10 cellular contexts compared by ENCODE assay signal in the genomic region with DNA sequence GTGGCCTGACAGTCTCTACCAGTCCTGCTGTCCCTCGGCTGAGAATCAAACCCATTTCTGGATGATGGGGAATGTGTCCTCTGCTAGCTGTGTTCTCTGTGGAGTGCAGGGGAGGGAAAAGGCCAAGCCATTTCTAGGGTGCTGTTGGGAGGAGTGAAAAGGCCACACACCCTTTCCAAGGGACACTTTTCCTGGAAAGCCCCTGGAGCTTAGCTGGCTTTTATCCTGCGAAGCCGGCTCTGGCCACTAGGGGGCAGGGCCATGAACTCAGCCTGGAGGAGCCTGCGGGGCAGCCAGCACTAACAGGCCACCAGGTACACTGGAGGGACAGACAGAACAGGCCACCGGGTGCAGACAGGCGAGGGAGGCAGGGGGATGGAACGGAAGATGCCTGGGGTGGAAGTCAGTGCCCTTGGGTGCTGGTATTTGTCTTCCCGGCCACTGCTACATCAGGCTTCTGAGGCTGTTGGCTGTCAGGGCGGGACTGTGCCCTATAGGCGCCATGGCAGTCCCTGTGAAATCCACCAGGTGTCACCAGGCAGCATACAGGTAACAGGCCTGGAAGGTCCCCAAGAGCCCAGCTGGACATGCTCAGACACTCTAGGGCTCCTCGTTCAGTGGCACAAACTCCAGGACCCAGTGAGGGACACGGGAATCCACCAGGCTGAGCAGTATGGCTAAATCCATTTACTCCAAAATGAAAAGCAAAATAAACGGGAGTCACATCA. TPM values are rescaled to one million over a fixed set of nuclear protein-coding genes. Genes with fewer than 3 reads are reported as not detected.
DNase-seq lines count a peak whose midpoint lies in the region; ATAC-seq, FAIRE-seq and TF ChIP-seq lines count a peak whose summit lies in the region.
"Not testable (repeated sequence)": the region's sequence is repeated elsewhere in the genome, so short reads cannot be mapped to it uniquely, and the experiment has no call there.
"Had no signal": no experiment of that assay in that cellular context is flagged by ENCODE, and none has a peak within 500 bp of the region (broad histone marks: within the 10 kb centered on the region; RNA-seq: fewer than 3 reads in every experiment).

No MANE protein-coding gene starts in this region.

- WGBS in K562 (ENCODE audit: insufficient coverage, low coverage, missing lambda C conversion rate): 10% methylated on average over 5 of the region's 13 CpGs

- CTCF ChIA-PET in K562 (lab: Yijun Ruan, JAX; ENCODE audit: low intra/inter-chr PET ratio): interaction anchor here (0.9 kb wide), 1 partner anchor 93 kb away, joined by 3 read pairs; no protein-coding TSS in a partner anchor

- H3K27me3 Mint-ChIP-seq in CD14-positive monocyte (ENCODE audit: low read depth in 3 of 3): not testable (repeated sequence)

- not testable (repeated sequence) for H3K4me3 ChIP-seq in OCI-LY1 (ENCODE audit: low read depth, low read length, poor library complexity, severe bottlenecking); K562; parathyroid adenoma (ENCODE audit: low read depth, low read length)

- not testable (repeated sequence) for TF ChIP-seq RAD21 in K562 (CRISPR knock-in tag; conservative IDR thresholded peaks at IDR 0.05 in 1 of 2, IDR thresholded peaks at IDR 0.05 in 1 of 2)

- not testable (repeated sequence) for H2AFZ ChIP-seq in OCI-LY1 (ENCODE audit: low read length); K562 (ENCODE audit: low read depth, low read length); parathyroid adenoma

- not testable (repeated sequence) for H3F3A ChIP-seq in OCI-LY1 (ENCODE audit: insufficient read depth, low read length)

- not testable (repeated sequence) for H3K4me3 Mint-ChIP-seq in CD14-positive monocyte

- H3K9me3 Mint-ChIP-seq in CD14-positive monocyte: not testable (repeated sequence)

- TF ChIP-seq EP300 in K562 (IDR thresholded peaks at IDR 0.05; ENCODE audit: low read length): not testable (repeated sequence)

- H4K20me1 ChIP-seq in OCI-LY1 (ENCODE audit: insufficient read depth, low read length); K562 (replicated peaks; ENCODE audit: control insufficient read depth, insufficient read depth, low read length): not testable (repeated sequence)

- not testable (repeated sequence) for TF ChIP-seq POLR2A in K562 (conservative IDR thresholded peaks at IDR 0.05)

- H3K36me3 ChIP-seq in OCI-LY1 (ENCODE audit: insufficient read depth, low read length); K562 (ENCODE audit: control insufficient read depth, insufficient read depth, low read length); parathyroid adenoma (ENCODE audit: control insufficient read depth, insufficient read depth, low read length): not testable (repeated sequence)

- not testable (repeated sequence) for BruUV-seq in K562 (replicated peaks; lab: Mats Ljungman, UMichigan)

- not testable (repeated sequence) for H3K9me2 ChIP-seq in OCI-LY1 (ENCODE audit: low read depth, low read length)

- intact Hi-C loops in CD14-positive monocyte (cut with micrococcal nuclease); K562 (cut with micrococcal nuclease); left cardiac atrium (cut with DNase I): not testable (repeated sequence)

- not testable (repeated sequence) for H3K36me3 Mint-ChIP-seq in CD14-positive monocyte

- peak; percentile 68 for TF ChIP-seq CTCF in CD14-positive monocyte (IDR thresholded peaks at IDR 0.05)
- peak; percentile 35; the same call in 1 of the 2 replicates for TF ChIP-seq CTCF in OCI-LY1 (IDR thresholded peaks at IDR 0.05; ENCODE audit: low read length)
- TF ChIP-seq CTCF in K562 (IDR thresholded peaks at IDR 0.05 in 2 of 3, conservative IDR thresholded peaks at IDR 0.05 in 1 of 3; ENCODE audit: insufficient read depth in 2 of 3, low read depth in 1 of 3, low read length in 3 of 3): peak; percentile 9 to 33 (median 16); a peak in 2 of 6 replicates
- peak; percentile 49 for TF ChIP-seq CTCF in parathyroid adenoma (IDR thresholded peaks at IDR 0.05)

- FAIRE-seq in K562 (lab: Jason Lieb, UNC): peak; percentile 76

- not testable (repeated sequence) for H3K79me2 ChIP-seq in OCI-LY1 (ENCODE audit: insufficient read depth, low read length); K562 (ENCODE audit: control insufficient read depth, insufficient read depth, low read length); parathyroid adenoma

- in situ Hi-C loops in K562 (cut with MboI): loop anchor here (10.0 to 25.0 kb wide), 2 partner anchors 1239 to 1404 kb away; a partner anchor contains a TSS

- H3K4me1 ChIP-seq in OCI-LY1 (ENCODE audit: insufficient read depth, low read length, severe bottlenecking); K562 (replicated peaks in 1 of 2; ENCODE audit: control insufficient read depth in 2 of 2, insufficient read depth in 2 of 2, low read length in 2 of 2); parathyroid adenoma: not testable (repeated sequence)

- not testable (repeated sequence) for H3K27ac Mint-ChIP-seq in CD14-positive monocyte

- not testable (repeated sequence) for H3K27ac ChIP-seq in OCI-LY1 (ENCODE audit: low read depth, low read length, poor library complexity, severe bottlenecking); K562 (ENCODE audit: extremely low read depth, low read depth, low read length); parathyroid adenoma

- not testable (repeated sequence) for H3K9ac ChIP-seq in OCI-LY1 (ENCODE audit: low read length); K562 (ENCODE audit: insufficient read depth in 1 of 2, low read depth in 2 of 2, low read length in 2 of 2); parathyroid adenoma

- ATAC-seq in GM19463 (IDR thresholded peaks at IDR 0.05; ENCODE audit: unreplicated experiment) (peak; percentile 73), K562 (peak; percentile 99), left cardiac atrium (peak; percentile 77)

- peak; percentile 45 for DNase-seq in CD14-positive monocyte (ENCODE audit: low spot score)
- DNase-seq in activated CD8-positive, alpha-beta memory T cell treated with anti-CD3 and anti-CD28 coated beads for 24 hours: peak; percentile 83
- not testable (repeated sequence) for DNase-seq in K562 (ENCODE audit: extremely low read depth in 1 of 4, low spot score in 3 of 4); left cardiac atrium
- DNase-seq in stimulated activated CD8-positive, alpha-beta memory T cell treated with anti-CD3 and anti-CD28 coated beads, Interleukin-2, amount 100 ng/mL, for 48 hours (ENCODE audit: low read depth in 2 of 2): peak; percentile 24 to 32

- not testable (repeated sequence) for H3K4me1 Mint-ChIP-seq in CD14-positive monocyte

- POLR2A ChIA-PET in K562 (lab: Yijun Ruan, JAX): not testable (repeated sequence)

- H3K27me3 ChIP-seq in OCI-LY1 (ENCODE audit: insufficient read depth, low read length); K562 (ENCODE audit: control insufficient read depth in 2 of 2, insufficient read depth in 2 of 2, low read length in 2 of 2); parathyroid adenoma (ENCODE audit: control insufficient read depth, insufficient read depth, low read length): not testable (repeated sequence)

- not testable (repeated sequence) for H3K4me2 ChIP-seq in OCI-LY1 (ENCODE audit: low read length); K562 (ENCODE audit: insufficient read depth, low read length); parathyroid adenoma (ENCODE audit: low read length)

- H3K9me1 ChIP-seq in K562 (ENCODE audit: control insufficient read depth, insufficient read depth, low read length): not testable (repeated sequence)

- not testable (repeated sequence) for H3K9me3 ChIP-seq in OCI-LY1 (ENCODE audit: low read length); K562 (replicated peaks; ENCODE audit: control insufficient read depth, insufficient read depth, low read depth, low read length); parathyroid adenoma (ENCODE audit: control insufficient read depth, low read length)

RNA-seq across cellular contexts. Expression of a gene that starts 16.5 kb away (rescaled TPM):
- not detected for polyA plus RNA-seq in CD14-positive monocyte
- not detected in 2 replicates for total RNA-seq in K562 (2011; cell fraction: chromatin; rRNA removed; ENCODE audit: low replicate concordance)
- total RNA-seq in K562 (2011; cell fraction: nucleolus; rRNA removed): not detected in 2 replicates
- total RNA-seq in K562 (2011; cell fraction: nucleoplasm; rRNA removed): not detected in 2 replicates
- not detected in 2 replicates for total RNA-seq in K562 (2014; rRNA removed)
- not detected in 2 replicates for total RNA-seq in K562 (2014; rRNA removed; fragmentation: Illumina TruSeq; extraction: Trizol)
- not detected in 2 replicates for total RNA-seq in K562 (2015; rRNA removed; fragmentation: Illumina TruSeq; extraction: Trizol)
- not detected in 2 replicates for total RNA-seq in K562 (2021)
- not detected in 2 replicates for polyA plus RNA-seq in K562 (2011; rRNA removed)
- not detected in 2 replicates for polyA plus RNA-seq in K562 (2011; cell fraction: cytosol; rRNA removed)
- not detected in 2 replicates for polyA plus RNA-seq in K562 (2011; cell fraction: nucleus; rRNA removed)
- polyA plus RNA-seq in K562 (2012): not detected in 2 replicates
- polyA plus RNA-seq in K562 (2014; fragmentation: Illumina TruSeq; extraction: Trizol): not detected in 2 replicates
- not detected for polyA plus RNA-seq in K562 (2014; fragmentation: Nextera tagmentation; extraction: Ambion mirVana)
- polyA plus RNA-seq in K562 (2014; rRNA removed): not detected in 2 replicates
- not detected in 2 replicates for polyA minus RNA-seq in K562 (2011; rRNA and poly(A)+ RNA removed)
- polyA minus RNA-seq in K562 (2011; cell fraction: cytosol; rRNA and poly(A)+ RNA removed): not detected in 2 replicates
- not detected in 2 replicates for polyA minus RNA-seq in K562 (2011; cell fraction: nucleus; rRNA and poly(A)+ RNA removed)
- not detected for total RNA-seq in left cardiac atrium
- total RNA-seq: NCI-H460, SK-MEL-5 had no signal

Comparison
In these comparisons a context has a peak if more than half of its experiments do, and no peak if none do; other contexts are left out.
1. CTCF ChIP-seq: peak in every context shown above with its lines; median percentile 68 in CD14-positive monocyte; 49 in parathyroid adenoma; 35 in OCI-LY1; 16 in K562.